In the genomic region with DNA sequence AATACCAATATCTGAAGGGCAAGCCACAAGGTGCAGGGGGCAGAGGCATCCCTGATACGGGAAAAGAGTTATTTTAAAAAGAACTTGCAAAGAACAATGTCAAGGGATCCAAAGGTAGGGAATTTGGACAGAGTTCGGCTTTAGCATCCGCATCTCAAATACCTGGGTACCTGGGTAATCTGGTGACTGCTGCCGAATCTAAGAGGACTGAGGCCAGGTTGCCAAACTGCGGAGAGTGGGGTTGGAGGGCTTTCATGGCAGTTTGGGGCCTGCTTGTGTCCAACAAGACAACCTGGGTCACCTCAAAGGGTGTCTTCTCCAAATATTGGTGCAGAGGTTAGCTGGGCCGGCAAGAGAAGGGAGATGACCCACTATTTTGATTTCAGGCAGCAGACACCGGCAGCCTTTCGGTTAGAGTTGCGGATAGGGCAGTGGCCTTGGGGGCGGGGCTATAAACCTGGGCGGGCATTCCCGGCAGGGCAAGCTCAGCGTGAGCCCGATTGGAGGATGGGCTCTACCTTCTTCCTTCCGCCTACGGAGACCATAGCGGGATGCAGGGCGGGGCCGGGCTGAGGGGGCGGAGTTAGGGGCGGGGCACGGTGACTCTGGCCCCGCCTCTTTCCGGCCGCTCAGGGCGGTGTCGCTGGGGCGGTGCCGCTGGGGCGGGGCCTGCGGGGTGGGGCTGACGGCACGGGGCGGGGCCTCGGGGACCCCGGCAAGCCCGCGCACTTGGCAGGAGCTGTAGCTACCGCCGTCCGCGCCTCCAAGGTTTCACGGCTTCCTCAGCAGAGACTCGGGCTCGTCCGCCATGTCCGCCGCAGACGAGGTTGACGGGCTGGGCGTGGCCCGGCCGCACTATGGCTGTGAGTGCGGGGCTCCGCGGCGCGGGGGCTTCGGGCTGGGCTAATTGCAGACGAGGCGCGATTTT, we compare ENCODE assay signal across 8 cellular contexts. TPM values are rescaled to one million over a fixed set of nuclear protein-coding genes. Genes with fewer than 3 reads are reported as not detected.
DNase-seq lines count a peak whose midpoint lies in the region; ATAC-seq and TF ChIP-seq lines count a peak whose summit lies in the region.

A gene with protein sequence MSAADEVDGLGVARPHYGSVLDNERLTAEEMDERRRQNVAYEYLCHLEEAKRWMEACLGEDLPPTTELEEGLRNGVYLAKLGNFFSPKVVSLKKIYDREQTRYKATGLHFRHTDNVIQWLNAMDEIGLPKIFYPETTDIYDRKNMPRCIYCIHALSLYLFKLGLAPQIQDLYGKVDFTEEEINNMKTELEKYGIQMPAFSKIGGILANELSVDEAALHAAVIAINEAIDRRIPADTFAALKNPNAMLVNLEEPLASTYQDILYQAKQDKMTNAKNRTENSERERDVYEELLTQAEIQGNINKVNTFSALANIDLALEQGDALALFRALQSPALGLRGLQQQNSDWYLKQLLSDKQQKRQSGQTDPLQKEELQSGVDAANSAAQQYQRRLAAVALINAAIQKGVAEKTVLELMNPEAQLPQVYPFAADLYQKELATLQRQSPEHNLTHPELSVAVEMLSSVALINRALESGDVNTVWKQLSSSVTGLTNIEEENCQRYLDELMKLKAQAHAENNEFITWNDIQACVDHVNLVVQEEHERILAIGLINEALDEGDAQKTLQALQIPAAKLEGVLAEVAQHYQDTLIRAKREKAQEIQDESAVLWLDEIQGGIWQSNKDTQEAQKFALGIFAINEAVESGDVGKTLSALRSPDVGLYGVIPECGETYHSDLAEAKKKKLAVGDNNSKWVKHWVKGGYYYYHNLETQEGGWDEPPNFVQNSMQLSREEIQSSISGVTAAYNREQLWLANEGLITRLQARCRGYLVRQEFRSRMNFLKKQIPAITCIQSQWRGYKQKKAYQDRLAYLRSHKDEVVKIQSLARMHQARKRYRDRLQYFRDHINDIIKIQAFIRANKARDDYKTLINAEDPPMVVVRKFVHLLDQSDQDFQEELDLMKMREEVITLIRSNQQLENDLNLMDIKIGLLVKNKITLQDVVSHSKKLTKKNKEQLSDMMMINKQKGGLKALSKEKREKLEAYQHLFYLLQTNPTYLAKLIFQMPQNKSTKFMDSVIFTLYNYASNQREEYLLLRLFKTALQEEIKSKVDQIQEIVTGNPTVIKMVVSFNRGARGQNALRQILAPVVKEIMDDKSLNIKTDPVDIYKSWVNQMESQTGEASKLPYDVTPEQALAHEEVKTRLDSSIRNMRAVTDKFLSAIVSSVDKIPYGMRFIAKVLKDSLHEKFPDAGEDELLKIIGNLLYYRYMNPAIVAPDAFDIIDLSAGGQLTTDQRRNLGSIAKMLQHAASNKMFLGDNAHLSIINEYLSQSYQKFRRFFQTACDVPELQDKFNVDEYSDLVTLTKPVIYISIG (N-terminal part only) (plus strand): TSS at position 709 of the 928 bp plus-strand sequence. CDS start 100 bp downstream, at position 809.

- TF ChIP-seq POLR2A in NB4 (IDR thresholded peaks at IDR 0.05; ENCODE audit: extremely low read depth, insufficient read length): peak; percentile 83
- no peak for TF ChIP-seq POLR2A in testis (IDR thresholded peaks at IDR 0.05)

- H3K9ac ChIP-seq in SK-N-MC (ENCODE audit: insufficient read length): peak within 1 kb of the TSS; percentile 90

- intact Hi-C loops in testis (cut with DNase I; ENCODE audit: low total_unique reads): no loop called here

- H3K27me3 ChIP-seq in testis: no peaks in the 10 kb centered on the region

- H3K4me3 Mint-ChIP-seq in HFFc6: peak within 1 kb of the TSS; percentile 97

- no peaks in the 10 kb centered on the region for H3K9me3 Mint-ChIP-seq in HFFc6

- H3K27ac ChIP-seq in SK-N-MC (peak within 1 kb of the TSS; percentile 73; the same call in 1 of the 2 replicates), testis (peak within 1 kb of the TSS; percentile 74 to 95)

- TF ChIP-seq CTCF in HFFc6 (IDR thresholded peaks at IDR 0.05): no peak
- no peak for TF ChIP-seq CTCF in NB4 (IDR thresholded peaks at IDR 0.05; ENCODE audit: low read depth, low read length)
- no peak for TF ChIP-seq CTCF in omental fat pad (IDR thresholded peaks at IDR 0.05)
- TF ChIP-seq CTCF in testis (IDR thresholded peaks at IDR 0.05): no peak

- H3K4me1 ChIP-seq in testis: peaks cover 20% of the 10 kb centered on the region

- DNase-seq in GM04503 (ENCODE audit: low read depth) (peak; percentile 63), HFFc6 (peak; percentile 92), NB4 (ENCODE audit: low read depth) (peak; percentile 97), SK-N-MC (ENCODE audit: low read depth, low spot score) (peak; percentile 77), glomerular endothelial cell (ENCODE audit: extremely low read depth, low read depth, low spot score) (no peak), omental fat pad (ENCODE audit: low spot score) (peak; percentile 91), testis (peak; percentile 98)
- peak; percentile 97 for DNase-seq in activated naive CD4-positive, alpha-beta T cell treated with anti-CD3 and anti-CD28 coated beads, Interleukin-2, amount 50 U/mL, for 16 hours

- WGBS in testis, 2 donors: 6 to 23% methylated on average over 9 to 42 of the region's 62 CpGs

- ATAC-seq in omental fat pad (ENCODE audit: low FRiP score): peak; percentile 97

- no peaks in the 10 kb centered on the region for H3K27me3 Mint-ChIP-seq in HFFc6 (ENCODE audit: insufficient read depth)

- H3K36me3 Mint-ChIP-seq in HFFc6 (ENCODE audit: low read depth): peaks cover 37% of the 10 kb centered on the region

- H3K4me3 ChIP-seq in NB4 (ENCODE audit: low read depth, low read length): peak within 1 kb of the TSS; percentile 92
- H3K4me3 ChIP-seq in SK-N-MC: peak within 1 kb of the TSS; percentile 85
- H3K4me3 ChIP-seq in testis: peak within 1 kb of the TSS; percentile 94 to 95

- no peaks in the 10 kb centered on the region for H3K9me3 ChIP-seq in SK-N-MC (ENCODE audit: low read depth, low read length)
- no peaks in the 10 kb centered on the region for H3K9me3 ChIP-seq in testis

- peaks cover 43% of the 10 kb centered on the region for H3K4me1 Mint-ChIP-seq in HFFc6 (ENCODE audit: low read depth)

- peaks cover 11% of the 10 kb centered on the region; the same call in 1 of the 2 replicates for H3K36me3 ChIP-seq in SK-N-MC (ENCODE audit: insufficient read depth, low read length)
- no peaks in the 10 kb centered on the region for H3K36me3 ChIP-seq in testis (ENCODE audit: low read depth, missing control alignments)

- peak within 1 kb of the TSS; percentile 93 for H3K27ac Mint-ChIP-seq in HFFc6

RNA-seq across cellular contexts. Expression of the gene that starts here (rescaled TPM):
- total RNA-seq in HFFc6 (2021; fragmentation: NEBNext Ultra II Directional; extraction: Animal tissue kit (Norgen Biotek cat#: 25700)): 100 to 1,000 TPM; 172 to 201 (median 185) TPM
- total RNA-seq in glomerular endothelial cell (292 and 350 TPM in 2 replicates), omental fat pad (100 to 1,000 TPM; 220 to 320 (median 295) TPM), testis (100 to 1,000 TPM in 1 of 2 donors, 10 to 100 TPM in 1; 86.9 to 102 TPM)
- polyA plus RNA-seq in testis (ENCODE audit: insufficient read depth, low read depth, low replicate concordance): 44.4 TPM
